ENCODE assay signal across 6 cellular contexts in the genomic region with DNA sequence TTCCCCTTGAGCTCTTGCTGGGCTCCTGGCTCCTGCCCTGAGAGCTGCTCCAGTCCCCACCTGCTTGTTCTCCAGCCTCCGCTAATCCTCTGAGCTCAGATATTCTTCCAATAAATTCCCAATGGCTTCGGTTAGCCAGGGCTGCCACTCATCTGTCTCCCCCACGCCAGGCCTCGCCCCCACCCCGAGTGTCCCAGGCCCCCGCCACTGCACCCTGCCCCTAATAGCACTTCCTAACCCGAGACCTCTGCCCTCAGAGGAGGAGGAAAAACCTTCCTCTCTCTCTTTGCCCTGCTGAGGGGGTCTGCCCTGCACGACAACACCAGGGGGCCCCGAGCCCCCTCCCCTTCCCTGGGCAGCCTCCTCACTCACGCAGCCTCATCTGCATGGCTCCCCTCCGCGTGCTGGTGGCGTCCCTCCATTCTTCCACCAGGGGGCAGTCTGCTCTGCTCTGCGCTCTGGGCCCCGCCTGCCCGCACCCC. TPM values are rescaled to one million over a fixed set of nuclear protein-coding genes. Genes with fewer than 3 reads are reported as not detected.
DNase-seq lines count a peak whose midpoint lies in the region; ATAC-seq, FAIRE-seq and TF ChIP-seq lines count a peak whose summit lies in the region.

No MANE protein-coding gene starts in this region.

- SMC1A ChIA-PET in GM12878 (lab: Charles Lee; ENCODE audit: uncharacterized antibody, unreplicated experiment) = interaction anchor here (1.4 kb wide), 1 partner anchor 72 kb away, joined by 3 read pairs; a partner anchor contains a TSS

- peak; percentile 41 for TF ChIP-seq RAD21 in GM12878 (IDR thresholded peaks at IDR 0.05; ENCODE audit: insufficient read depth, low read depth, low read length)

- BruUV-seq in GM12878 (replicated peaks; lab: Mats Ljungman, UMichigan) = no TSS peak

- DNase-seq in BJ (ENCODE audit: low read depth) = no peak
- DNase-seq in NB4 (ENCODE audit: low read depth) = peak; percentile 49
- no peak for DNase-seq in GM12878 (ENCODE audit: low read depth, low spot score)
- peak; percentile 87 for DNase-seq in neural progenitor cell (ENCODE audit: low spot score)
- no peak for DNase-seq in putamen (ENCODE audit: low spot score)

- H3K36me3 ChIP-seq in BJ (ENCODE audit: control insufficient read depth, insufficient read depth, low read length) (no peaks in the 10 kb centered on the region), GM12878 (ENCODE audit: control insufficient read depth in 2 of 2, insufficient read depth in 2 of 2, low read length in 1 of 2) (no peaks in the 10 kb centered on the region), neural progenitor cell (no peaks in the 10 kb centered on the region)

- peak; percentile 41; the same call in 2 of the 3 replicates for ATAC-seq in GM12878
- ATAC-seq in HG03342 (IDR thresholded peaks at IDR 0.05; ENCODE audit: unreplicated experiment) = no peak

- RAD21 ChIA-PET in GM12878 (lab: Charles Lee; ENCODE audit: unreplicated experiment) = interaction anchor here (1.6 kb wide), 1 partner anchor 9 kb away, joined by 5 read pairs; no protein-coding TSS in a partner anchor

- POLR2A ChIA-PET in BJ (lab: Charles Lee) (no interaction called here), GM12878 (lab: Charles Lee) (no interaction called here)

- TF ChIP-seq CTCF in BJ (IDR thresholded peaks at IDR 0.05; ENCODE audit: insufficient read depth, low read depth, low read length) (peak; percentile 58), NB4 (IDR thresholded peaks at IDR 0.05; ENCODE audit: low read depth, low read length) (peak; percentile 63), GM12878 (IDR thresholded peaks at IDR 0.05 in 2 of 3, conservative IDR thresholded peaks at IDR 0.05 in 1 of 3; ENCODE audit: control insufficient read depth in 2 of 3, extremely low read depth in 1 of 3, insufficient read depth in 1 of 3, low read depth in 3 of 3, low read length in 3 of 3) (peak; percentile 40 to 74 (median 55); a peak in 5 of 6 replicates), neural progenitor cell (IDR thresholded peaks at IDR 0.05) (peak; percentile 59)

- H3F3A ChIP-seq in neural progenitor cell (ENCODE audit: low read depth) = peaks cover 22% of the 10 kb centered on the region

- in situ Hi-C loops in GM12878 (cut with MboI) = no loop called here

- CTCF ChIA-PET in BJ (lab: Yijun Ruan, JAX) = interaction anchor here (0.6 to 1.6 kb wide), 8 partner anchors 8 to 265 kb away, joined by 3 to 9 read pairs (median 3); a partner anchor contains a TSS
- CTCF ChIA-PET in GM12878 (lab: Yijun Ruan, JAX) = interaction anchor here (0.7 to 9.3 kb wide), 3 partner anchors 14 to 291 kb away, joined by 3 to 163 read pairs (median 4); no protein-coding TSS in a partner anchor

- H3K4me2 ChIP-seq in GM12878 (ENCODE audit: control insufficient read depth, insufficient read depth) (no peak overlapping the region), neural progenitor cell (peak overlapping the region; percentile 62)

- H3K27me3 Mint-ChIP-seq in neural progenitor cell (ENCODE audit: insufficient read depth, low read depth) = peaks cover 9% of the 10 kb centered on the region

- intact Hi-C loops in GM12878 (cut with micrococcal nuclease; ENCODE audit: unreplicated experiment) = no loop called here

- H3K27ac ChIP-seq in GM12878 (ENCODE audit: control insufficient read depth, insufficient read depth) (no peak overlapping the region), neural progenitor cell (no peak overlapping the region)

- no peak overlapping the region for H3K9ac ChIP-seq in GM12878 (ENCODE audit: control insufficient read depth, insufficient read depth, low read length)
- no peak overlapping the region for H3K9ac ChIP-seq in neural progenitor cell

- H3K9me3 Mint-ChIP-seq in neural progenitor cell = peaks cover 9% of the 10 kb centered on the region

- TF ChIP-seq POLR2A in NB4 (IDR thresholded peaks at IDR 0.05; ENCODE audit: extremely low read depth, insufficient read length) (no peak), GM12878 (IDR thresholded peaks at IDR 0.05; ENCODE audit: low read depth, low read length) (no peak)

- FAIRE-seq in GM12878 (lab: Jason Lieb, UNC) = no peak

- H3K4me3 Mint-ChIP-seq in neural progenitor cell = peak overlapping the region; percentile 59

- no peaks in the 10 kb centered on the region for H3K79me2 ChIP-seq in GM12878 (ENCODE audit: control insufficient read depth, insufficient read depth, low read length)
- H3K79me2 ChIP-seq in neural progenitor cell (ENCODE audit: low read depth) = no peaks in the 10 kb centered on the region

- peaks cover 26% of the 10 kb centered on the region for H3K4me1 ChIP-seq in GM12878 (ENCODE audit: control insufficient read depth, insufficient read depth, low read length)
- H3K4me1 ChIP-seq in neural progenitor cell = no peaks in the 10 kb centered on the region

- H2AFZ ChIP-seq in GM12878 (ENCODE audit: control insufficient read depth, low read depth, low read length) (no peak overlapping the region), neural progenitor cell (replicated peaks) (no peak overlapping the region)

- H4K20me1 ChIP-seq in GM12878 (ENCODE audit: control insufficient read depth, insufficient read depth) (no peaks in the 10 kb centered on the region), neural progenitor cell (ENCODE audit: low read depth) (no peaks in the 10 kb centered on the region)

- no peak overlapping the region for H3K4me3 ChIP-seq in BJ (ENCODE audit: low read depth, low read length)
- no peak overlapping the region for H3K4me3 ChIP-seq in NB4 (ENCODE audit: low read depth, low read length)
- H3K4me3 ChIP-seq in GM12878 = no peak overlapping the region
- peak overlapping the region; percentile 30 for H3K4me3 ChIP-seq in neural progenitor cell

- H3K36me3 Mint-ChIP-seq in neural progenitor cell = no peaks in the 10 kb centered on the region

- no peak overlapping the region for H3K27ac Mint-ChIP-seq in neural progenitor cell

- peaks cover 5% of the 10 kb centered on the region for H3K27me3 ChIP-seq in BJ (ENCODE audit: control insufficient read depth, insufficient read depth, low read length)
- H3K27me3 ChIP-seq in GM12878 (replicated peaks in 1 of 2; ENCODE audit: control insufficient read depth in 2 of 2, insufficient read depth in 2 of 2, low read length in 1 of 2) = no peaks in the 10 kb centered on the region; a peak in 1 of 4 replicates
- H3K27me3 ChIP-seq in neural progenitor cell = peaks cover 25% of the 10 kb centered on the region

- WGBS in GM12878 (ENCODE audit: insufficient coverage, insufficient replicate concordance, low lambda C conversion rate, missing lambda C conversion rate) = 14% methylated on average over 13 of the region's 16 CpGs

- TF ChIP-seq EP300 in GM12878 (IDR thresholded peaks at IDR 0.05; ENCODE audit: borderline replicate concordance in 1 of 2, control insufficient read depth in 1 of 2, low read depth in 2 of 2, low read length in 2 of 2) = no peak

- peaks cover 15% of the 10 kb centered on the region for H3K4me1 Mint-ChIP-seq in neural progenitor cell

- H3K9me3 ChIP-seq in GM12878 (replicated peaks; ENCODE audit: control insufficient read depth, insufficient read depth, low read length) (peaks cover 6% of the 10 kb centered on the region; the same call in 2 of the 3 replicates), neural progenitor cell (ENCODE audit: low read depth) (no peaks in the 10 kb centered on the region)

RNA-seq across cellular contexts. Expression of a gene that starts 5.4 kb away (rescaled TPM):
- polyA plus RNA-seq in BJ (2011; rRNA removed) (not detected in 2 replicates), GM12878 (2011; rRNA removed) (not detected in 2 replicates), GM12878 (2014; fragmentation: Illumina TruSeq; extraction: Trizol) (not detected in 2 replicates), GM12878 (2014; fragmentation: Nextera tagmentation; extraction: Ambion mirVana) (not detected), GM12878 (2014; rRNA removed) (0.11 TPM in 1 of 2 replicates, not detected in the other), GM12878 (2016; fragmentation: Nextera tagmentation; extraction: Ambion mirVana) (under 1 TPM; 0.37 to 0.50 TPM)
- not detected in 2 replicates for polyA minus RNA-seq in BJ (2011; rRNA and poly(A)+ RNA removed)
- 0.33 TPM in 1 of 2 replicates, not detected in the other for total RNA-seq in GM12878 (2013; cell fraction: nucleolus; rRNA removed)
- total RNA-seq in GM12878 (2014; rRNA removed) (0.22 TPM in 1 of 2 replicates, not detected in the other), GM12878 (2014; rRNA removed; fragmentation: Illumina TruSeq; extraction: Trizol) (not detected in 2 replicates), GM12878 (2021) (not detected in 2 replicates), neural progenitor cell (ENCODE audit: low replicate concordance) (not detected in 2 replicates)
- not detected for polyA plus RNA-seq in GM12878 (2011; ENCODE audit: low read depth)
- 0.05 TPM in 1 of 2 replicates, not detected in the other for polyA plus RNA-seq in GM12878 (2011; cell fraction: cytosol; rRNA removed)
- polyA plus RNA-seq in GM12878 (2011; cell fraction: nucleus; rRNA removed) = 0.04 TPM in 1 of 2 replicates, not detected in the other
- 0.13 and 0.23 TPM in 2 replicates for polyA plus RNA-seq in GM12878 (2012)
- not detected in 2 replicates for polyA minus RNA-seq in GM12878 (2011; rRNA and poly(A)+ RNA removed)
- not detected in 2 replicates for polyA minus RNA-seq in GM12878 (2011; cell fraction: cytosol; rRNA and poly(A)+ RNA removed)
- polyA minus RNA-seq in GM12878 (2011; cell fraction: nucleus; rRNA and poly(A)+ RNA removed) = not detected in 2 replicates

RNA-seq across cellular contexts. Expression of a gene that starts 11.7 kb away (rescaled TPM):
- not detected in 2 replicates for polyA plus RNA-seq in BJ (2011; rRNA removed)
- not detected in 2 replicates for polyA minus RNA-seq in BJ (2011; rRNA and poly(A)+ RNA removed)
- not detected in 2 replicates for total RNA-seq in GM12878 (2013; cell fraction: nucleolus; rRNA removed)
- total RNA-seq in GM12878 (2014; rRNA removed) = not detected in 2 replicates
- not detected in 2 replicates for total RNA-seq in GM12878 (2014; rRNA removed; fragmentation: Illumina TruSeq; extraction: Trizol)
- total RNA-seq in GM12878 (2021) = not detected in 2 replicates
- not detected for polyA plus RNA-seq in GM12878 (2011; ENCODE audit: low read depth)
- polyA plus RNA-seq in GM12878 (2011; rRNA removed) = not detected in 2 replicates
- not detected in 2 replicates for polyA plus RNA-seq in GM12878 (2011; cell fraction: cytosol; rRNA removed)
- not detected in 2 replicates for polyA plus RNA-seq in GM12878 (2011; cell fraction: nucleus; rRNA removed)
- polyA plus RNA-seq in GM12878 (2012) = not detected in 2 replicates
- polyA plus RNA-seq in GM12878 (2014; fragmentation: Illumina TruSeq; extraction: Trizol) = not detected in 2 replicates
- not detected for polyA plus RNA-seq in GM12878 (2014; fragmentation: Nextera tagmentation; extraction: Ambion mirVana)
- polyA plus RNA-seq in GM12878 (2014; rRNA removed) = not detected in 2 replicates
- polyA plus RNA-seq in GM12878 (2016; fragmentation: Nextera tagmentation; extraction: Ambion mirVana) = not detected
- polyA minus RNA-seq in GM12878 (2011; rRNA and poly(A)+ RNA removed) = not detected in 2 replicates
- not detected in 2 replicates for polyA minus RNA-seq in GM12878 (2011; cell fraction: cytosol; rRNA and poly(A)+ RNA removed)
- not detected in 2 replicates for polyA minus RNA-seq in GM12878 (2011; cell fraction: nucleus; rRNA and poly(A)+ RNA removed)
- not detected in 2 replicates for total RNA-seq in neural progenitor cell (ENCODE audit: low replicate concordance)

RNA-seq across cellular contexts. Expression of a gene that starts 21.4 kb away (rescaled TPM):
- polyA plus RNA-seq in BJ (2011; rRNA removed) (51.5 and 62.5 TPM in 2 replicates), GM12878 (2011; rRNA removed) (11.0 and 20.2 TPM in 2 replicates), GM12878 (2014; fragmentation: Illumina TruSeq; extraction: Trizol) (15.2 and 38.1 TPM in 2 replicates), GM12878 (2014; fragmentation: Nextera tagmentation; extraction: Ambion mirVana) (10 to 100 TPM in 1 of 2 experiments, 1 to 10 TPM in 1; 7.8 to 13.3 TPM), GM12878 (2014; rRNA removed) (37.7 and 43.5 TPM in 2 replicates), GM12878 (2016; fragmentation: Nextera tagmentation; extraction: Ambion mirVana) (10 to 100 TPM; 46.7 to 48.6 TPM)
- 5.2 and 18.7 TPM in 2 replicates for polyA minus RNA-seq in BJ (2011; rRNA and poly(A)+ RNA removed)
- total RNA-seq in GM12878 (2013; cell fraction: nucleolus; rRNA removed) = 14.3 and 15.9 TPM in 2 replicates
- total RNA-seq in GM12878 (2014; rRNA removed) (42.5 and 43.1 TPM in 2 replicates), GM12878 (2014; rRNA removed; fragmentation: Illumina TruSeq; extraction: Trizol) (27.4 and 29.2 TPM in 2 replicates), GM12878 (2021) (31.1 and 36.1 TPM in 2 replicates), neural progenitor cell (ENCODE audit: low replicate concordance) (19.9 and 46.8 TPM in 2 replicates)
- polyA plus RNA-seq in GM12878 (2011; ENCODE audit: low read depth) = 6.3 TPM
- 35.8 and 37.1 TPM in 2 replicates for polyA plus RNA-seq in GM12878 (2011; cell fraction: cytosol; rRNA removed)
- 23.1 and 24.7 TPM in 2 replicates for polyA plus RNA-seq in GM12878 (2011; cell fraction: nucleus; rRNA removed)
- polyA plus RNA-seq in GM12878 (2012) = 20.4 and 25.1 TPM in 2 replicates
- polyA minus RNA-seq in GM12878 (2011; rRNA and poly(A)+ RNA removed) = 5.8 and 8.3 TPM in 2 replicates
- polyA minus RNA-seq in GM12878 (2011; cell fraction: cytosol; rRNA and poly(A)+ RNA removed) = 3.5 and 4.1 TPM in 2 replicates
- polyA minus RNA-seq in GM12878 (2011; cell fraction: nucleus; rRNA and poly(A)+ RNA removed) = 9.7 and 14.3 TPM in 2 replicates

RNA-seq across cellular contexts. Expression of a gene that starts 21.4 kb away (rescaled TPM):
- not detected in 2 replicates for polyA plus RNA-seq in BJ (2011; rRNA removed)
- polyA minus RNA-seq in BJ (2011; rRNA and poly(A)+ RNA removed) = not detected in 2 replicates
- total RNA-seq in GM12878 (2013; cell fraction: nucleolus; rRNA removed) = not detected in 2 replicates
- not detected in 2 replicates for total RNA-seq in GM12878 (2014; rRNA removed)
- total RNA-seq in GM12878 (2014; rRNA removed; fragmentation: Illumina TruSeq; extraction: Trizol) = not detected in 2 replicates
- not detected in 2 replicates for total RNA-seq in GM12878 (2021)
- not detected for polyA plus RNA-seq in GM12878 (2011; ENCODE audit: low read depth)
- polyA plus RNA-seq in GM12878 (2011; rRNA removed) = not detected in 2 replicates
- not detected in 2 replicates for polyA plus RNA-seq in GM12878 (2011; cell fraction: cytosol; rRNA removed)
- polyA plus RNA-seq in GM12878 (2011; cell fraction: nucleus; rRNA removed) = not detected in 2 replicates
- polyA plus RNA-seq in GM12878 (2012) = not detected in 2 replicates
- not detected in 2 replicates for polyA plus RNA-seq in GM12878 (2014; fragmentation: Illumina TruSeq; extraction: Trizol)
- polyA plus RNA-seq in GM12878 (2014; fragmentation: Nextera tagmentation; extraction: Ambion mirVana) = not detected
- not detected in 2 replicates for polyA plus RNA-seq in GM12878 (2014; rRNA removed)
- not detected for polyA plus RNA-seq in GM12878 (2016; fragmentation: Nextera tagmentation; extraction: Ambion mirVana)
- not detected in 2 replicates for polyA minus RNA-seq in GM12878 (2011; rRNA and poly(A)+ RNA removed)
- not detected in 2 replicates for polyA minus RNA-seq in GM12878 (2011; cell fraction: cytosol; rRNA and poly(A)+ RNA removed)
- polyA minus RNA-seq in GM12878 (2011; cell fraction: nucleus; rRNA and poly(A)+ RNA removed) = not detected in 2 replicates
- total RNA-seq in neural progenitor cell (ENCODE audit: low replicate concordance) = not detected in 2 replicates

RNA-seq across cellular contexts. Expression of a gene that starts 26.4 kb away (rescaled TPM):
- polyA plus RNA-seq in BJ (2011; rRNA removed) = 0.20 and 0.33 TPM in 2 replicates
- polyA minus RNA-seq in BJ (2011; rRNA and poly(A)+ RNA removed) = not detected in 2 replicates
- 2.4 and 2.5 TPM in 2 replicates for total RNA-seq in GM12878 (2013; cell fraction: nucleolus; rRNA removed)
- total RNA-seq in GM12878 (2014; rRNA removed) = not detected in 2 replicates
- total RNA-seq in GM12878 (2014; rRNA removed; fragmentation: Illumina TruSeq; extraction: Trizol) = not detected in 2 replicates
- total RNA-seq in GM12878 (2021) = 0.27 TPM in 1 of 2 replicates, not detected in the other
- not detected for polyA plus RNA-seq in GM12878 (2011; ENCODE audit: low read depth)
- polyA plus RNA-seq in GM12878 (2011; rRNA removed) = 0.26 and 0.43 TPM in 2 replicates
- 0.22 TPM in 2 replicates for polyA plus RNA-seq in GM12878 (2011; cell fraction: cytosol; rRNA removed)
- polyA plus RNA-seq in GM12878 (2011; cell fraction: nucleus; rRNA removed) = 3.2 and 4.4 TPM in 2 replicates
- 0.51 and 0.93 TPM in 2 replicates for polyA plus RNA-seq in GM12878 (2012)
- 0.04 TPM in 1 of 2 replicates, not detected in the other for polyA plus RNA-seq in GM12878 (2014; fragmentation: Illumina TruSeq; extraction: Trizol)
- polyA plus RNA-seq in GM12878 (2014; fragmentation: Nextera tagmentation; extraction: Ambion mirVana) = not detected
- 0.25 and 0.60 TPM in 2 replicates for polyA plus RNA-seq in GM12878 (2014; rRNA removed)
- polyA plus RNA-seq in GM12878 (2016; fragmentation: Nextera tagmentation; extraction: Ambion mirVana) = 1 to 10 TPM in 1 of 2 experiments, under 1 TPM in 1; 0.55 to 1.2 TPM
- polyA minus RNA-seq in GM12878 (2011; rRNA and poly(A)+ RNA removed) = not detected in 2 replicates
- not detected in 2 replicates for polyA minus RNA-seq in GM12878 (2011; cell fraction: cytosol; rRNA and poly(A)+ RNA removed)
- 0.12 TPM in 1 of 2 replicates, not detected in the other for polyA minus RNA-seq in GM12878 (2011; cell fraction: nucleus; rRNA and poly(A)+ RNA removed)
- total RNA-seq in neural progenitor cell (ENCODE audit: low replicate concordance) = 0.84 and 2.1 TPM in 2 replicates

Comparison
In these comparisons a context has a peak if more than half of its experiments do, and no peak if none do; other contexts are left out.
1. DNase-seq: peak in NB4 (single experiment) and neural progenitor cell (single experiment); none in BJ (single experiment), GM12878 (single experiment) and putamen (single experiment).
2. Peak in every context shown above with its lines, with median percentiles within 50 percentile points of each other: CTCF ChIP-seq.